ENCODE assay signal across 1 cellular context in genomic region chr5:179472641-179473040, GRCh38.
TF ChIP-seq lines count a peak whose summit lies in the region.

No MANE protein-coding gene starts in this region.

TF ChIP-seq in HepG2, 621 proteins besides CTCF, POLR2A, EP300 and RAD21 (continued from another document):
- TF ChIP-seq, protein P1, sequence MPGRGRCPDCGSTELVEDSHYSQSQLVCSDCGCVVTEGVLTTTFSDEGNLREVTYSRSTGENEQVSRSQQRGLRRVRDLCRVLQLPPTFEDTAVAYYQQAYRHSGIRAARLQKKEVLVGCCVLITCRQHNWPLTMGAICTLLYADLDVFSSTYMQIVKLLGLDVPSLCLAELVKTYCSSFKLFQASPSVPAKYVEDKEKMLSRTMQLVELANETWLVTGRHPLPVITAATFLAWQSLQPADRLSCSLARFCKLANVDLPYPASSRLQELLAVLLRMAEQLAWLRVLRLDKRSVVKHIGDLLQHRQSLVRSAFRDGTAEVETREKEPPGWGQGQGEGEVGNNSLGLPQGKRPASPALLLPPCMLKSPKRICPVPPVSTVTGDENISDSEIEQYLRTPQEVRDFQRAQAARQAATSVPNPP (CRISPR knock-in tag; IDR thresholded peaks at IDR 0.05), result no peak
- no peak for TF ChIP-seq REXO4 (CRISPR knock-in tag; IDR thresholded peaks at IDR 0.05; ENCODE audit: borderline replicate concordance)
- no peak for TF ChIP-seq ZNF101 (CRISPR knock-in tag; IDR thresholded peaks at IDR 0.05; ENCODE audit: borderline replicate concordance, low read depth)
- no peak for TF ChIP-seq AKAP8 (CRISPR knock-in tag; IDR thresholded peaks at IDR 0.05)
- TF ChIP-seq ZNF577 (CRISPR knock-in tag; IDR thresholded peaks at IDR 0.05; ENCODE audit: borderline replicate concordance, low read depth), result no peak
- no peak for TF ChIP-seq ZNF331 (CRISPR knock-in tag; IDR thresholded peaks at IDR 0.05)
- TF ChIP-seq CBFB (CRISPR knock-in tag; IDR thresholded peaks at IDR 0.05), result no peak
- TF ChIP-seq, protein P2, sequence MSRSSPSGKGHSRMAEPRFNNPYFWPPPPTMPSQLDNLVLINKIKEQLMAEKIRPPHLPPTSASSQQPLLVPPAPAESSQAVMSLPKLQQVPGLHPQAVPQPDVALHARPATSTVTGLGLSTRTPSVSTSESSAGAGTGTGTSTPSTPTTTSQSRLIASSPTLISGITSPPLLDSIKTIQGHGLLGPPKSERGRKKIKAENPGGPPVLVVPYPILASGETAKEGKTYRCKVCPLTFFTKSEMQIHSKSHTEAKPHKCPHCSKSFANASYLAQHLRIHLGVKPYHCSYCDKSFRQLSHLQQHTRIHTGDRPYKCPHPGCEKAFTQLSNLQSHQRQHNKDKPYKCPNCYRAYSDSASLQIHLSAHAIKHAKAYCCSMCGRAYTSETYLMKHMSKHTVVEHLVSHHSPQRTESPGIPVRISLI (CRISPR knock-in tag; IDR thresholded peaks at IDR 0.05; ENCODE audit: borderline replicate concordance), result no peak
- TF ChIP-seq ZSCAN31 (CRISPR knock-in tag; IDR thresholded peaks at IDR 0.05; ENCODE audit: low read depth), result no peak
- TF ChIP-seq, protein P3, sequence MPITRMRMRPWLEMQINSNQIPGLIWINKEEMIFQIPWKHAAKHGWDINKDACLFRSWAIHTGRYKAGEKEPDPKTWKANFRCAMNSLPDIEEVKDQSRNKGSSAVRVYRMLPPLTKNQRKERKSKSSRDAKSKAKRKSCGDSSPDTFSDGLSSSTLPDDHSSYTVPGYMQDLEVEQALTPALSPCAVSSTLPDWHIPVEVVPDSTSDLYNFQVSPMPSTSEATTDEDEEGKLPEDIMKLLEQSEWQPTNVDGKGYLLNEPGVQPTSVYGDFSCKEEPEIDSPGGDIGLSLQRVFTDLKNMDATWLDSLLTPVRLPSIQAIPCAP (CRISPR knock-in tag; IDR thresholded peaks at IDR 0.05; ENCODE audit: low read depth), result no peak
